8 cellular contexts compared by ENCODE assay signal in genomic region chr14:103091041-103091882, GRCh38. TPM values are rescaled to one million over a fixed set of nuclear protein-coding genes. Genes with fewer than 3 reads are reported as not detected.
DNase-seq lines count a peak whose midpoint lies in the region; TF ChIP-seq lines count a peak whose summit lies in the region.

No MANE protein-coding gene starts in this region.

- DNase-seq in SIG-M5 treated with dmso at 0.1 percent for 504 hours (lab: John Stamatoyannopoulos, UW; ENCODE audit: unreplicated experiment): peak; percentile 56
- DNase-seq in SIG-M5 (lab: John Stamatoyannopoulos, UW): no peak
- peak; percentile 77 to 81 for DNase-seq in activated CD4-positive, alpha-beta T cell treated with anti-CD3 and anti-CD28 coated beads for 4 hours
- DNase-seq in dorsolateral prefrontal cortex: no peak
- peak; percentile 56 for DNase-seq in mucosa of gallbladder (ENCODE audit: low spot score)
- DNase-seq in stimulated activated CD8-positive, alpha-beta memory T cell treated with anti-CD3 and anti-CD28 coated beads, Interleukin-7, amount 100 ng/mL, for 48 hours (ENCODE audit: extremely low read depth in 1 of 2, low read depth in 1 of 2): peak; percentile 59 to 60
- no peak for DNase-seq in DMS153 treated with DMSO at 0.1 percent for 48 hours (lab: John Stamatoyannopoulos, UW; ENCODE audit: unreplicated experiment)

- H3K79me2 ChIP-seq in KMS-11 (ENCODE audit: insufficient read depth, low read depth): no peaks in the 10 kb centered on the region

- peak overlapping the region; percentile 58; the same call in 1 of the 2 replicates for H3K9ac ChIP-seq in KMS-11

- no peak overlapping the region for H3K4me3 ChIP-seq in KMS-11 (IDR thresholded peaks at IDR 0.05; ENCODE audit: insufficient read depth, low read depth, low read length)
- peak overlapping the region in 56 of 59 donors; percentile 3 to 66 (median 45) for H3K4me3 ChIP-seq in dorsolateral prefrontal cortex

- intact Hi-C loops in dorsolateral prefrontal cortex (cut with DNase I): loop anchor here in 1 of 2 donors (5.0 kb wide), 1 partner anchor 394 kb away; no protein-coding TSS in a partner anchor

- peak overlapping the region; percentile 15 for H3K4me2 ChIP-seq in KMS-11

- no peak; the same call in 1 of the 2 replicates for TF ChIP-seq CTCF in KMS-11 (conservative IDR thresholded peaks at IDR 0.05; ENCODE audit: low read depth, low read length)
- TF ChIP-seq CTCF in dorsolateral prefrontal cortex (IDR thresholded peaks at IDR 0.05 in 54 of 56, conservative IDR thresholded peaks at IDR 0.05 in 2 of 56; ENCODE audit: low read depth in 1 of 56, partially characterized antibody in 56 of 56): peak in 50 of 56 donors; percentile 10 to 66 (median 42)

- peaks cover 5% of the 10 kb centered on the region for H3K4me1 ChIP-seq in KMS-11 (ENCODE audit: low read depth, poor library complexity, severe bottlenecking)

- H2AFZ ChIP-seq in KMS-11 (ENCODE audit: low read depth): peak overlapping the region; percentile 71

- no peaks in the 10 kb centered on the region for H3K27me3 ChIP-seq in KMS-11 (ENCODE audit: insufficient read depth, low read depth)
- peaks cover 0 to 23% (median 6%) of the 10 kb centered on the region in 45 donors for H3K27me3 ChIP-seq in dorsolateral prefrontal cortex

- no peaks in the 10 kb centered on the region for H3K36me3 ChIP-seq in KMS-11 (ENCODE audit: insufficient read depth)

- H4K20me1 ChIP-seq in KMS-11 (ENCODE audit: insufficient read depth): no peaks in the 10 kb centered on the region

- H3K27ac ChIP-seq in KMS-11 (no peak overlapping the region), dorsolateral prefrontal cortex (no peak overlapping the region)

RNA-seq across cellular contexts. Expression of gene EXOC3L4, which starts 3.3 kb away (rescaled TPM):
- total RNA-seq in dorsolateral prefrontal cortex (under 1 TPM in 3 of 120 experiments, not detected in 117; 0.45 to 0.88 (median 0.49) TPM), mucosa of gallbladder (22.9 TPM)

RNA-seq across cellular contexts. Expression of gene LBHD2, which starts 7.3 kb away (rescaled TPM):
- total RNA-seq in dorsolateral prefrontal cortex (1 to 10 TPM in 57 of 120 experiments, under 1 TPM in 20, not detected in 43; 0.58 to 5.7 (median 1.5) TPM), mucosa of gallbladder (0.60 TPM)

RNA-seq across cellular contexts. Expression of gene TNFAIP2, which starts 32.0 kb away (rescaled TPM):
- 10 to 100 TPM; 12.6 to 56.2 (median 22.2) TPM for total RNA-seq in dorsolateral prefrontal cortex
- total RNA-seq in mucosa of gallbladder: 133 TPM

RNA-seq across cellular contexts. Expression of gene CDC42BPB, which starts 33.9 kb away (rescaled TPM):
- total RNA-seq in dorsolateral prefrontal cortex (100 to 1,000 TPM; 112 to 178 (median 140) TPM), mucosa of gallbladder (165 TPM)

Comparison
In these comparisons a context has a peak if more than half of its experiments do, and no peak if none do; other contexts are left out.
1. DNase-seq: peak in SIG-M5 treated with dmso at 0.1 percent for 504 hours (single experiment), activated CD4-positive, alpha-beta T cell treated with anti-CD3 and anti-CD28 coated beads for 4 hours (2 of 2), mucosa of gallbladder (single experiment) and stimulated activated CD8-positive, alpha-beta memory T cell treated with anti-CD3 and anti-CD28 coated beads, Interleukin-7, amount 100 ng/mL, for 48 hours (2 of 2); none in SIG-M5 (single experiment), dorsolateral prefrontal cortex (0 of 10) and DMS153 treated with DMSO at 0.1 percent for 48 hours (single experiment).
2. RNA of gene EXOC3L4, which starts 3.3 kb away (total RNA-seq): 22.9 TPM in mucosa of gallbladder (single experiment); 0.45 to 0.88 TPM in dorsolateral prefrontal cortex; every median in the first group is over 10 times any median in the second.